Comparison of ENCODE assay signal across 21 cellular contexts in the genomic region with DNA sequence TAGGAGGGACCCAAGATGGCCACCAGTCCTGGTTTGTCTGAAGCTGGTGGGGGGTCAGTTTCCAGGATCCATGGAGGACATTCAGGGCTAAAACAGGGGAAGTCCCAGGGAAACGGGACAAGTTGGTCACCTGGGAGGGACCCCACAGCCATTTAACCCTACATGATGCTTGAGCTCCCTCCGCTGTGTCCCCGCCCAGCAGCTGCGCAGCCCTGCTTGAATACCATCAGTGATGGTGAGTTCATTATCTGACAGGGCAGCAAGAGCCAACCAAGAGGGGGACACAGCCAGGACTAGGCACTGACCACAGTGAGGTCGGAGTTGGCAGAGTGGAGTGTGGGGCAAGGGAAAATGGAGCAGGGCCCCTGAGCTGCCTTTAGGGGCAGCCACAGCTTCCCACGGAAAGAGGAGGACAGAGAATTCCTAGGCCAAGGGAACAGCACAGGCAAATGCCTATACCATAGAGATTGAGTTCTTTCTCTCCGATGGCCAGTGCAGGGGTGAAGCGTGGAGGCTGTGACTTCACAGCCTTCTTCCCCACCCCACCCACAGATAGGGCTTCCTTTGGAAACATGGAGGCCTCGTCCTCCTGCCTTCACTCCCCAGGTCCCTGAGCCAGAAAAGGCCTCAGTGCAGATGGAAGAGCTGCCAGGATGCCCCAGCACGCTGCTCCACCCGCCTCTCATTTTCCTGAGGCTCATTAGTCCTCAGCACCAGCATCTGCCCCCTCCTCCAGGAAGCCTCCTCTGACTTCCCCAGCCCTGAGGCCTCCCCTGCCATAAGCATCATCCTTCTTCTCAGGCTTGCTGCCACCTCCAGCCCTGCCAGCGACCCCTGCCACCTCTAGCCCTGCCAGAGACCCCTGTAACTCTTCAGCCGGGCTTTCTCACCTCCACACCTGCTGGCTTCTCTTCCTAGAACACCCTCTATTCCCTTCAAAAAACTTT. TPM values are rescaled to one million over a fixed set of nuclear protein-coding genes. Genes with fewer than 3 reads are reported as not detected.
A peak's percentile ranks its signal among the peaks of the same experiment; 100 is the strongest.
DNase-seq lines count a peak whose midpoint lies in the region; FAIRE-seq and TF ChIP-seq lines count a peak whose summit lies in the region.
"Had no signal": no experiment of that assay in that cellular context is flagged by ENCODE, and none has a peak within 500 bp of the region (broad histone marks: within the 10 kb centered on the region; RNA-seq: fewer than 3 reads in every experiment).

No MANE protein-coding gene starts in this region.

- no peak for TF ChIP-seq EP300 in sigmoid colon (IDR thresholded peaks at IDR 0.05)

- TF ChIP-seq POLR2A in adrenal gland (IDR thresholded peaks at IDR 0.05) (no peak), sigmoid colon (IDR thresholded peaks at IDR 0.05) (no peak)

- H3K9ac ChIP-seq in kidney (ENCODE audit: low read length in 2 of 2) = no peak overlapping the region

- WGBS in adrenal gland, 4 donors = 83 to 90% (median 86%) methylated on average over 10 to 13 of the region's 13 CpGs
- WGBS in sigmoid colon, 2 donors = 63 to 82% methylated on average over 13 of the region's 13 CpGs

- H3K27me3 ChIP-seq in adrenal gland (no peaks in the 10 kb centered on the region), sigmoid colon (no peaks in the 10 kb centered on the region)
- H3K27me3 ChIP-seq: gastrocnemius medialis had no signal

- no peak overlapping the region for H3K4me3 ChIP-seq in adrenal gland
- H3K4me3 ChIP-seq in kidney (ENCODE audit: low read length in 2 of 2) = no peak overlapping the region
- no peak overlapping the region for H3K4me3 ChIP-seq in sigmoid colon
- H3K4me3 ChIP-seq: gastrocnemius medialis, lung, prostate gland had no signal

- peak; percentile 13 for DNase-seq in Daoy (ENCODE audit: low read depth)
- DNase-seq in adrenal gland = peak in 4 of 7 donors; percentile 5 to 12 (median 8)
- DNase-seq in kidney = peak; percentile 35
- peak; percentile 55 for DNase-seq in sigmoid colon
- DNase-seq in HTR-8/SVneo (ENCODE audit: insufficient read length, low spot score) = no peak
- DNase-seq in NCI-H1092 treated with DMSO at 0.1 percent for 48 hours (lab: John Stamatoyannopoulos, UW) = no peak
- DNase-seq in stimulated activated CD4-positive, alpha-beta T cell treated with anti-CD3 and anti-CD28 coated beads, Interleukin-12 subunit alpha, Interleukin-12 subunit beta, amount 100 ng/mL, for 4 hours = no peak
- DNase-seq in D721Med (ENCODE audit: insufficient read length, low spot score) = no peak
- DNase-seq: activated CD4-positive, alpha-beta T cell treated with anti-CD3 and anti-CD28 coated beads for 48 hours; central memory CD4-positive, alpha-beta T cell; DND-41; KBM-7; NCI-H2081 treated with DMSO at 0.1 percent for 48 hours; NCI-H446 treated with DMSO at 0.1 percent for 48 hours; substantia nigra had no signal

- intact Hi-C loops in adrenal gland (cut with DNase I) (no loop called here), kidney (cut with DNase I) (no loop called here), sigmoid colon (cut with DNase I) (no loop called here)

- no peak for FAIRE-seq in kidney (lab: Jason Lieb, UNC)
- FAIRE-seq in HTR-8/SVneo (lab: Jason Lieb, UNC) = no peak
- FAIRE-seq in D721Med (lab: Jason Lieb, UNC) = no peak

- H3K36me3 ChIP-seq in adrenal gland (replicated peaks in 1 of 2) = no peaks in the 10 kb centered on the region
- no peaks in the 10 kb centered on the region for H3K36me3 ChIP-seq in kidney (ENCODE audit: control insufficient read depth in 1 of 2, insufficient read depth in 2 of 2, low read length in 2 of 2)
- H3K36me3 ChIP-seq in sigmoid colon = no peaks in the 10 kb centered on the region
- H3K36me3 ChIP-seq: gastrocnemius medialis, prostate gland had no signal

- H3K4me1 ChIP-seq in adrenal gland (replicated peaks in 1 of 2) (peaks cover 32 to 38% of the 10 kb centered on the region in 2 donors), kidney (ENCODE audit: control insufficient read depth in 1 of 2, insufficient read depth in 1 of 2, low read depth in 1 of 2, low read length in 2 of 2) (peaks cover 5 to 25% of the 10 kb centered on the region in 2 donors), sigmoid colon (peaks cover 0 to 52% (median 49%) of the 10 kb centered on the region in 4 donors)
- H3K4me1 ChIP-seq: prostate gland had no signal

- peak overlapping the region in 1 of 5 donors; percentile 20 for H3K27ac ChIP-seq in adrenal gland
- H3K27ac ChIP-seq in kidney (ENCODE audit: low read depth in 2 of 2, low read length in 2 of 2) = no peak overlapping the region
- H3K27ac ChIP-seq in sigmoid colon = peak overlapping the region in 2 of 4 donors; percentile 11 to 27
- H3K27ac ChIP-seq: prostate gland, RWPE1 had no signal

- H3K9me3 ChIP-seq in adrenal gland (replicated peaks in 1 of 3) (no peaks in the 10 kb centered on the region), kidney (ENCODE audit: control insufficient read depth in 1 of 2, low read length in 2 of 2) (no peaks in the 10 kb centered on the region), sigmoid colon (no peaks in the 10 kb centered on the region)
- H3K9me3 ChIP-seq: gastrocnemius medialis, prostate gland had no signal

- no peak for TF ChIP-seq CTCF in adrenal gland (IDR thresholded peaks at IDR 0.05)
- no peak for TF ChIP-seq CTCF in kidney (IDR thresholded peaks at IDR 0.05; ENCODE audit: borderline replicate concordance, extremely low read depth, insufficient read depth)
- TF ChIP-seq CTCF in sigmoid colon (IDR thresholded peaks at IDR 0.05) = no peak
- TF ChIP-seq CTCF in D721Med (IDR thresholded peaks at IDR 0.05; ENCODE audit: insufficient read depth, missing control alignments) = no peak

RNA-seq across cellular contexts. Expression of a gene that starts 51.4 kb away (rescaled TPM):
- total RNA-seq in Daoy (2014; rRNA removed; shearing (Covaris generic)) = 0.06 and 0.15 TPM in 2 replicates
- total RNA-seq in adrenal gland = 1 to 10 TPM in 6 of 8 donors, under 1 TPM in 2; 0.85 to 3.2 (median 2.1) TPM
- polyA plus RNA-seq in adrenal gland = 1 to 10 TPM; 1.6 to 5.9 (median 3.0) TPM
- 0.82 TPM for total RNA-seq in kidney
- polyA plus RNA-seq in kidney (ENCODE audit: insufficient read depth, low read depth, low replicate concordance) = 2.5 TPM
- 1 to 10 TPM in 3 of 4 donors, under 1 TPM in 1; 0.36 to 2.0 (median 1.6) TPM for total RNA-seq in sigmoid colon
- polyA plus RNA-seq in sigmoid colon = under 1 TPM in 2 of 3 donors, not detected in 1; under 0.01 to 0.35 TPM
- total RNA-seq: activated T-helper 2 cell treated with anti-CD3 and anti-CD28 coated beads, Interferon-gamma antibody, Interleukin-2, Interleukin-4, amounts not matched to agents 10 μg/mL and 5 μg/mL and 100 μg/mL, durations not matched to agents 14 hours and 24 hours and 36 hours; esophagus mucosa had no signal

RNA-seq across cellular contexts. Expression of a gene that starts 57.8 kb away (rescaled TPM):
- total RNA-seq in Daoy (2014; rRNA removed; shearing (Covaris generic)) = 95.5 and 101 TPM in 2 replicates
- total RNA-seq in adrenal gland = 10 to 100 TPM; 10.3 to 59.5 (median 21.0) TPM
- polyA plus RNA-seq in adrenal gland = 1 to 10 TPM; 5.5 to 8.1 (median 7.6) TPM
- 35.9 TPM for total RNA-seq in kidney
- 7.9 TPM for polyA plus RNA-seq in kidney (ENCODE audit: insufficient read depth, low read depth, low replicate concordance)
- 100 to 1,000 TPM in 3 of 4 donors, 10 to 100 TPM in 1; 91.5 to 148 (median 141) TPM for total RNA-seq in sigmoid colon
- polyA plus RNA-seq in sigmoid colon = 1 to 10 TPM; 3.9 to 7.8 (median 5.0) TPM

Comparison
In these comparisons a context has a peak if more than half of its experiments do, and no peak if none do; other contexts are left out.
1. DNase-seq: peak in Daoy (single experiment), adrenal gland (4 of 7), kidney (single experiment) and sigmoid colon (single experiment); none in HTR-8/SVneo (single experiment), NCI-H1092 treated with DMSO at 0.1 percent for 48 hours (single experiment), stimulated activated CD4-positive, alpha-beta T cell treated with anti-CD3 and anti-CD28 coated beads, Interleukin-12 subunit alpha, Interleukin-12 subunit beta, amount 100 ng/mL, for 4 hours (single experiment) and D721Med (single experiment).